Comparison of ENCODE assay signal across 17 cellular contexts in genomic region chr11:122399375-122399774, GRCh38.
DNase-seq lines count a peak whose midpoint lies in the region; ATAC-seq and TF ChIP-seq lines count a peak whose summit lies in the region.
"Had no signal": no experiment of that assay in that cellular context is flagged by ENCODE, and none has a peak within 500 bp of the region (broad histone marks: within the 10 kb centered on the region; RNA-seq: fewer than 3 reads in every experiment).

No MANE protein-coding gene starts in this region.

- H3K27ac ChIP-seq in prostate gland: no peak overlapping the region
- H3K27ac ChIP-seq: coronary artery, neural progenitor cell, right lobe of liver had no signal

- no peak for TF ChIP-seq CTCF in prostate gland (IDR thresholded peaks at IDR 0.05)

- no peaks in the 10 kb centered on the region for H3K27me3 ChIP-seq in prostate gland (replicated peaks; ENCODE audit: insufficient read depth)
- H3K27me3 ChIP-seq: neural progenitor cell, right lobe of liver had no signal

- intact Hi-C loops in prostate gland (cut with DNase I): no loop called here

- H3K27ac Mint-ChIP-seq in activated naive CD8-positive, alpha-beta T cell treated with anti-CD3 and anti-CD28 coated beads for 36 hours: peak overlapping the region; percentile 19
- H3K27ac Mint-ChIP-seq: neural progenitor cell, T-cell had no signal

- no peaks in the 10 kb centered on the region for H3K9me3 Mint-ChIP-seq in activated naive CD8-positive, alpha-beta T cell treated with anti-CD3 and anti-CD28 coated beads for 36 hours
- H3K9me3 Mint-ChIP-seq: T-cell had no signal

- H3K36me3 Mint-ChIP-seq in activated naive CD8-positive, alpha-beta T cell treated with anti-CD3 and anti-CD28 coated beads for 36 hours: no peaks in the 10 kb centered on the region
- H3K36me3 Mint-ChIP-seq: neural progenitor cell, T-cell had no signal

- no peaks in the 10 kb centered on the region for H3K9me3 ChIP-seq in prostate gland
- H3K9me3 ChIP-seq: right lobe of liver had no signal

- WGBS in prostate gland: 97% methylated on average over 2 of the region's 2 CpGs

- H3K4me1 Mint-ChIP-seq in activated naive CD8-positive, alpha-beta T cell treated with anti-CD3 and anti-CD28 coated beads for 36 hours: peaks cover 4% of the 10 kb centered on the region
- H3K4me1 Mint-ChIP-seq: T-cell had no signal

- DNase-seq in activated naive CD8-positive, alpha-beta T cell treated with anti-CD3 and anti-CD28 coated beads for 36 hours: no peak
- DNase-seq in NCI-H2029 treated with DMSO at 0.1 percent for 48 hours (lab: John Stamatoyannopoulos, UW): no peak
- no peak for DNase-seq in prostate gland (ENCODE audit: low spot score)
- DNase-seq in effector CD8-positive, alpha-beta T cell (lab: John Stamatoyannopoulos, UW): no peak
- DNase-seq: activated CD4-positive, alpha-beta T cell treated with anti-CD3 and anti-CD28 coated beads for 1 hour; activated T-cell treated with anti-CD3 and anti-CD28 coated beads, Interleukin-2, amount 50 U/mL, for 1 hour; GOT3; right lobe of liver; T-cell had no signal

- no peak for TF ChIP-seq POLR2A in prostate gland (IDR thresholded peaks at IDR 0.05)

- H3K36me3 ChIP-seq in prostate gland: no peaks in the 10 kb centered on the region
- H3K36me3 ChIP-seq: neural progenitor cell, right lobe of liver had no signal

- ATAC-seq in GM18499 (IDR thresholded peaks at IDR 0.05; ENCODE audit: insufficient read depth, unreplicated experiment) (peak; percentile 80), GM21367 (IDR thresholded peaks at IDR 0.05; ENCODE audit: unreplicated experiment) (peak; percentile 65), HG03196 (IDR thresholded peaks at IDR 0.05; ENCODE audit: unreplicated experiment) (peak; percentile 72), GM19467 (IDR thresholded peaks at IDR 0.05; ENCODE audit: unreplicated experiment) (no peak)
- ATAC-seq: Panc1, T-cell had no signal

- H3K4me1 ChIP-seq in prostate gland (replicated peaks): no peaks in the 10 kb centered on the region
- H3K4me1 ChIP-seq: right lobe of liver had no signal

- no peak overlapping the region for H3K4me3 ChIP-seq in prostate gland
- H3K4me3 ChIP-seq: coronary artery, lung, neural progenitor cell, right lobe of liver had no signal

- H3K27me3 Mint-ChIP-seq in activated naive CD8-positive, alpha-beta T cell treated with anti-CD3 and anti-CD28 coated beads for 36 hours: peaks cover 13% of the 10 kb centered on the region

- H3K4me3 Mint-ChIP-seq in activated naive CD8-positive, alpha-beta T cell treated with anti-CD3 and anti-CD28 coated beads for 36 hours: no peak overlapping the region
- H3K4me3 Mint-ChIP-seq: neural progenitor cell, T-cell had no signal
